ENCODE assay signal across 8 cellular contexts in the genomic region with DNA sequence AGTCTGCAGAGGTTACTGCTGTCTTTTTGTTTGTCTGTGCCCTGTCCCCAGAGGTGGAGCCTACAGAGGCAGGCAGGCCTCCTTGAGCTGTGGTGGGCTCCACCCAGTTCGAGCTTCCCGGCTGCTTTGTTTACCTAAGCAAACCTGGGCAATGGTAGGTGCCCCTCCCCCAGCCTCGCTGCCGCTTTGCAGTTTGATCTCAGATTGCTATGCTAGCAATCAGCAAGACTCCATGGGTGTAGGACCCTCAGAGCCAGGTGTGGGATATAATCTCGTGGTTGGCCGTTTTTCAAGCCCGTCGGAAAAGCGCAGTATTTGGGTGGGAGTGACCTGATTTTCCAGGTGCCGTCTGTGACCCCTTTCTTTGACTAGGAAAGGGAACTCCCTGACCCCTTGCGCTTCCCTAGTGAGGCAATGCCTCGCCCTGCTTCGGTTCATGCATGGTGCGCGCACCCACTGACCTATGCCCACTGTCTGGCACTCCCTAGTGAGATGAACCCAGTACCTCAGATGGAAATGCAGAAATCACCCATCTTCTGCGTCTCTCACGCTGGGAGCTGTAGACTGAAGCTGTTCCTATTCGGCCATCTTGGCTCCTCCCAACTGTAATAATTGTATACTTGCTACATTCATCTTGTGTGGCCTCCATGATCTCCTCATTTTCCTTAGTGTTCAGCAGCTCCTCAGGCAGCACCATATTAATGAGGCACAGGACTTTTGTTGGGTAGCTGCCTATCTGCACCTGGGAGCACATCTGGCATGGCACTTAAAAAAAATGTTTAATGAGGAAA.
DNase-seq lines count a peak whose midpoint lies in the region; ATAC-seq, FAIRE-seq and TF ChIP-seq lines count a peak whose summit lies in the region.
"Not testable (repeated sequence)": the region's sequence is repeated elsewhere in the genome, so short reads cannot be mapped to it uniquely, and the experiment has no call there.

No MANE protein-coding gene starts in this region.

- not testable (repeated sequence) for H3K18ac ChIP-seq in H9 (ENCODE audit: insufficient read length, low read depth, low read length); H1 (ENCODE audit: extremely low read depth, low read length)

- DNase-seq in COLO668 (lab: John Stamatoyannopoulos, UW; ENCODE audit: unreplicated experiment) (peak; percentile 24), H9 (peak; percentile 59), NCI-H1105 treated with DMSO at 0.1 percent for 48 hours (lab: John Stamatoyannopoulos, UW) (peak; percentile 25), NCI-H748 (lab: John Stamatoyannopoulos, UW; ENCODE audit: unreplicated experiment) (peak; percentile 82), H1 (ENCODE audit: low read depth in 1 of 2, low spot score in 2 of 2) (peak in 1 of 2 experiments; percentile 51), left colon (peak; percentile 38 to 76), ureter (ENCODE audit: low spot score) (peak; percentile 57)

- H3K4me2 ChIP-seq in H9 (ENCODE audit: insufficient read depth, insufficient read length, low read length): not testable (repeated sequence)
- 0 out of 4 replicates have a peak overlapping the region, but pooled peaks of 1 of the 2 experiments have one; percentile 24 for H3K4me2 ChIP-seq in H1 (ENCODE audit: insufficient read depth in 1 of 2, low read depth in 2 of 2, low read length in 2 of 2)

- H4K5ac ChIP-seq in H9 (ENCODE audit: insufficient read length, low read depth, low read length); H1 (ENCODE audit: insufficient read length, low read depth, low read length): not testable (repeated sequence)

- intact Hi-C loops in left colon (cut with DNase I, micrococcal nuclease): not testable (repeated sequence)

- not testable (repeated sequence) for H3K79me2 ChIP-seq in H9 (ENCODE audit: insufficient read depth, low read length); H1 (ENCODE audit: control insufficient read depth in 1 of 2, insufficient read depth in 2 of 2, low read length in 2 of 2)

- H4K20me1 ChIP-seq in H9 (ENCODE audit: control insufficient read depth, insufficient read depth, insufficient read length); H1 (replicated peaks in 1 of 2; ENCODE audit: control insufficient read depth in 1 of 2, insufficient read depth in 2 of 2, low read length in 2 of 2): not testable (repeated sequence)

- not testable (repeated sequence) for TF ChIP-seq RAD21 in H1 (IDR thresholded peaks at IDR 0.05 in 1 of 2, conservative IDR thresholded peaks at IDR 0.05 in 1 of 2; ENCODE audit: low read depth in 2 of 2, low read length in 2 of 2)

- not testable (repeated sequence) for H3K23ac ChIP-seq in H9 (ENCODE audit: insufficient read length, low read depth, low read length); H1 (ENCODE audit: insufficient read length)

- CTCF ChIA-PET in H1 (lab: Charles Lee; ENCODE audit: partially characterized antibody): not testable (repeated sequence)

- H2BK5ac ChIP-seq in H9 (ENCODE audit: insufficient read length, low read length): not testable (repeated sequence)
- H2BK5ac ChIP-seq in H1 (ENCODE audit: low read depth, low read length): peak overlapping the region; percentile 52; the same call in 1 of the 2 replicates

- TF ChIP-seq CTCF in H9 (conservative IDR thresholded peaks at IDR 0.05); H1 (IDR thresholded peaks at IDR 0.05; ENCODE audit: control extremely low read depth in 1 of 3, insufficient read depth in 1 of 3, low read depth in 1 of 3, low read length in 3 of 3): not testable (repeated sequence)

- H3K14ac ChIP-seq in H9 (ENCODE audit: insufficient read depth, low read length); H1 (ENCODE audit: insufficient read length): not testable (repeated sequence)

- H3K4me3 Mint-ChIP-seq in H9: peak overlapping the region in 1 of 2 experiments; percentile 36; a peak in 2 of 5 replicates

- H3K36me3 Mint-ChIP-seq in H9 (ENCODE audit: insufficient read depth in 1 of 3, low read depth in 3 of 3): peaks cover 1 to 23% (median 4%) of the 10 kb centered on the region in 3 experiments; a peak in 6 of 7 replicates

- not testable (repeated sequence) for H3K9ac ChIP-seq in H9 (ENCODE audit: extremely low read depth, insufficient read length, low read length); H1 (replicated peaks in 1 of 4; ENCODE audit: extremely low read depth in 1 of 4, low read depth in 3 of 4, low read length in 3 of 4); mucosa of rectum (ENCODE audit: low read depth in 1 of 2, low read length in 2 of 2)

- peak overlapping the region; percentile 25 to 89 (median 74); a peak in 4 of 7 replicates for H3K27ac Mint-ChIP-seq in H9

- WGBS in H9 (ENCODE audit: extremely low coverage, insufficient read length, low lambda C conversion rate): no CpG with 5 or more reads among the region's 18 CpGs
- 85% methylated on average over 16 of the region's 18 CpGs; no CpG with 5 or more reads in 1 of the 2 experiments for WGBS in H1 (ENCODE audit: extremely low coverage in 1 of 2, insufficient coverage in 1 of 2, insufficient read length in 1 of 2, insufficient replicate concordance in 2 of 2, low coverage in 1 of 2, low lambda C conversion rate in 2 of 2, missing lambda C conversion rate in 1 of 2), 2 experiments

- not testable (repeated sequence) for H3K27ac ChIP-seq in H9 (ENCODE audit: insufficient read length, low read depth, low read length); H1 (ENCODE audit: low read depth, low read length); mucosa of rectum (ENCODE audit: low read depth in 2 of 2, low read length in 2 of 2)

- not testable (repeated sequence) for H2BK120ac ChIP-seq in H9 (ENCODE audit: low read depth, low read length, poor library complexity, severe bottlenecking); H1 (replicated peaks; ENCODE audit: low read depth, low read length)

- H3K36me3 ChIP-seq in H1 (ENCODE audit: control insufficient read depth in 2 of 4, insufficient read depth in 4 of 4, low read length in 3 of 4); mucosa of rectum (ENCODE audit: control insufficient read depth in 2 of 2, insufficient read depth in 2 of 2, low read length in 2 of 2): not testable (repeated sequence)

- H2BK15ac ChIP-seq in H9 (ENCODE audit: low read depth, low read length); H1 (ENCODE audit: low read length): not testable (repeated sequence)

- not testable (repeated sequence) for H3K79me1 ChIP-seq in H9 (ENCODE audit: insufficient read depth, low read depth, low read length, poor library complexity, severe bottlenecking); H1 (ENCODE audit: low read depth, low read length)

- not testable (repeated sequence) for H3K4me1 ChIP-seq in H9 (ENCODE audit: insufficient read depth, low read length); H1 (replicated peaks in 1 of 4; ENCODE audit: control insufficient read depth in 3 of 4, insufficient read depth in 4 of 4, low read length in 3 of 4); mucosa of rectum (ENCODE audit: control insufficient read depth in 2 of 2, insufficient read depth in 2 of 2, low read length in 2 of 2)

- TF ChIP-seq EP300 in H1 (IDR thresholded peaks at IDR 0.05; ENCODE audit: borderline replicate concordance in 1 of 2, low read depth in 2 of 2, low read length in 2 of 2): not testable (repeated sequence)

- not testable (repeated sequence) for H3T11ph ChIP-seq in H9 (ENCODE audit: low read length)

- H3K27me3 Mint-ChIP-seq in H9 (ENCODE audit: low read depth): not testable (repeated sequence)

- not testable (repeated sequence) for H3K9me3 ChIP-seq in H9 (ENCODE audit: control insufficient read depth, low read depth, low read length); H1 (ENCODE audit: insufficient read depth in 2 of 2, low read depth in 1 of 2, low read length in 1 of 2); mucosa of rectum (ENCODE audit: control insufficient read depth in 2 of 2, low read length in 2 of 2)

- peaks cover 27% of the 10 kb centered on the region in 2 experiments for H3K4me1 Mint-ChIP-seq in H9

- not testable (repeated sequence) for H4K91ac ChIP-seq in H9 (ENCODE audit: insufficient read length, low read depth, low read length); H1 (replicated peaks; ENCODE audit: insufficient read length, low read length)

- not testable (repeated sequence) for H3K56ac ChIP-seq in H9 (ENCODE audit: insufficient read length, low read depth, low read length); H1 (replicated peaks; ENCODE audit: insufficient read length, low read depth, low read length)

- not testable (repeated sequence) for H2BK12ac ChIP-seq in H9 (ENCODE audit: insufficient read length, low read depth, low read length)
- H2BK12ac ChIP-seq in H1 (ENCODE audit: low read depth, low read length): 0 out of 2 replicates have a peak overlapping the region, but pooled peaks have one; percentile 17

- not testable (repeated sequence) for H2AK5ac ChIP-seq in H9 (ENCODE audit: insufficient read length, low read length); H1 (ENCODE audit: low read depth, low read length)

- TF ChIP-seq POLR2A in H1 (IDR thresholded peaks at IDR 0.05; ENCODE audit: control extremely low read depth in 1 of 2, low read depth in 2 of 2, low read length in 2 of 2): not testable (repeated sequence)

- not testable (repeated sequence) for H2AFZ ChIP-seq in H9 (ENCODE audit: low read length)
- peak overlapping the region; percentile 29; the same call in 1 of the 2 replicates for H2AFZ ChIP-seq in H1 (ENCODE audit: low read length)

- POLR2A ChIA-PET in H1 (lab: Charles Lee; ENCODE audit: partially characterized antibody): not testable (repeated sequence)

- H3K9me3 Mint-ChIP-seq in H9: peaks cover 7 to 20% of the 10 kb centered on the region in 2 experiments; a peak in 4 of 5 replicates

- not testable (repeated sequence) for H3K4ac ChIP-seq in H9 (ENCODE audit: low read depth, low read length); H1 (replicated peaks; ENCODE audit: insufficient read length, low read depth, low read length)

- not testable (repeated sequence) for H2BK20ac ChIP-seq in H9 (ENCODE audit: low read depth, low read length, poor library complexity, severe bottlenecking); H1 (ENCODE audit: low read length)

- peak; percentile 60 for ATAC-seq in left colon

- H3K4me3 ChIP-seq in H1 (ENCODE audit: extremely low read depth in 1 of 4, insufficient read depth in 2 of 4, low read depth in 3 of 4, low read length in 4 of 4): not testable (repeated sequence)
- H3K4me3 ChIP-seq in mucosa of rectum (ENCODE audit: low read length in 2 of 2): peak overlapping the region; percentile 46 to 56

- not testable (repeated sequence) for H4K8ac ChIP-seq in H9 (replicated peaks; ENCODE audit: insufficient read length, low read depth, low read length); H1 (ENCODE audit: extremely low read depth, insufficient read depth, low read length)

- not testable (repeated sequence) for H3K23me2 ChIP-seq in H9 (ENCODE audit: insufficient read length, low read depth, low read length, poor library complexity, severe bottlenecking); H1 (ENCODE audit: low read depth, low read length)

- H3K27me3 ChIP-seq in H9 (ENCODE audit: insufficient read depth, low read length); H1 (replicated peaks in 1 of 4; ENCODE audit: control insufficient read depth in 3 of 4, extremely low read depth in 1 of 4, insufficient read depth in 3 of 4, low read length in 3 of 4); mucosa of rectum (ENCODE audit: control insufficient read depth in 2 of 2, insufficient read depth in 2 of 2, low read length in 2 of 2): not testable (repeated sequence)

- not testable (repeated sequence) for FAIRE-seq in H1 (lab: Jason Lieb, UNC)
